In genomic region chr9:23665635-23666034, GRCh38 we compare ENCODE assay signal across 20 cellular contexts.
"Had no signal": no experiment of that assay in that cellular context is flagged by ENCODE, and none has a peak within 500 bp of the region (broad histone marks: within the 10 kb centered on the region; RNA-seq: fewer than 3 reads in every experiment).

No MANE protein-coding gene starts in this region.

- H3K4me2 ChIP-seq: hepatocyte had no signal

- H2AFZ ChIP-seq: hepatocyte had no signal

- H3K79me2 ChIP-seq: hepatocyte had no signal

- H3K27ac ChIP-seq: heart right ventricle, hepatocyte, left lung, ovary, right atrium auricular region, skin epidermis, spleen, suprapubic skin, thoracic aorta, tibial artery, upper lobe of right lung had no signal

- DNase-seq: heart right ventricle; islet precursor cell; left lung; naive thymus-derived CD4-positive, alpha-beta T cell; ovary; spleen; stimulated activated CD4-positive, alpha-beta T cell treated with anti-CD3 and anti-CD28 coated beads, Interleukin-4, amount 100 ng/mL, for 24 hours; stimulated activated naive CD4-positive, alpha-beta T cell; tibial artery; trophoblast cell; upper lobe of right lung had no signal

- H3K27me3 ChIP-seq: heart right ventricle, hepatocyte, left lung, ovary, right atrium auricular region, spleen, suprapubic skin, tibial artery, upper lobe of right lung had no signal

- H3K9me3 ChIP-seq: heart right ventricle, left lung, ovary, right atrium auricular region, spleen, suprapubic skin, thoracic aorta, tibial artery, upper lobe of right lung had no signal

- H3K4me1 ChIP-seq: heart right ventricle, left lung, right atrium auricular region, spleen, tibial artery, upper lobe of right lung had no signal

- H3K36me3 ChIP-seq: heart right ventricle, left lung, ovary, right atrium auricular region, spleen, suprapubic skin, thoracic aorta, tibial artery, upper lobe of right lung had no signal

- ATAC-seq: heart right ventricle; left lung; naive thymus-derived CD4-positive, alpha-beta T cell; natural killer cell treated with Interleukin-12 subunit alpha and Interleukin-12 subunit beta and Interleukin-15 and Interleukin-18, amount 100 ng/mL, for 72 hours; sciatic nerve; stimulated activated effector memory CD8-positive, alpha-beta T cell treated with anti-CD3 and anti-CD28 coated beads, Interleukin-12 subunit alpha, Interleukin-12 subunit beta, amount 100 ng/mL, for 72 hours; upper lobe of right lung had no signal

- H3K4me3 ChIP-seq: heart right ventricle, hepatocyte, left lung, lung, ovary, right atrium auricular region, skin epidermis, spleen, suprapubic skin, thoracic aorta, tibial artery, upper lobe of right lung had no signal
